10 cellular contexts compared by ENCODE assay signal in the genomic region with DNA sequence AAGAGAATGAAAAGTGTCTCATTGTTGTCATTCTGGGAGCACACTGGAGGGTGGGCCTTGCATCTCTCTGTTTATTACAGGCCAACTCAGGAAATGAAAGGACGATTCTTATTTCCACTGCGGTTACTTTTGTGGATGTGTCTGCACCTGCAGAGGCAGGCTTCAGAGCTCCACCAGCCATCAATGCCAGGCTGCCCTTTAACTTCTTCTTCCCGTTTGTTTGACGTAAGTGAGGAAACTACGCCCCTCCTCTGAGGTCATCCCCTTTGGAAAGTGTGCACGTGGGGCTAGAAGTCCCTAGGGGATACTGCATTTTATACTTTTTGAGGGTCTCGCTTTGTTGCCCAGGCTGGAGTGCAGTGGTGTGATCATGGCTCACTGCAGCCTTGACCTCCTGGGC. TPM values are rescaled to one million over a fixed set of nuclear protein-coding genes. Genes with fewer than 3 reads are reported as not detected.
DNase-seq lines count a peak whose midpoint lies in the region; ATAC-seq and TF ChIP-seq lines count a peak whose summit lies in the region.
"Had no signal": no experiment of that assay in that cellular context is flagged by ENCODE, and none has a peak within 500 bp of the region (broad histone marks: within the 10 kb centered on the region; RNA-seq: fewer than 3 reads in every experiment).

No MANE protein-coding gene starts in this region.

- H3K27me3 Mint-ChIP-seq in naive B cell = no peaks in the 10 kb centered on the region

- no peaks in the 10 kb centered on the region for H3K79me2 ChIP-seq in OCI-LY1 (ENCODE audit: insufficient read depth, low read length)

- H3K4me1 ChIP-seq in OCI-LY1 (ENCODE audit: insufficient read depth, low read length, severe bottlenecking) = peaks cover 77% of the 10 kb centered on the region
- no peaks in the 10 kb centered on the region for H3K4me1 ChIP-seq in upper lobe of left lung

- H4K20me1 ChIP-seq in OCI-LY1 (ENCODE audit: insufficient read depth, low read length) = no peaks in the 10 kb centered on the region

- DNase-seq in naive B cell (peak; percentile 92), NCI-H748 treated with DMSO at 0.1 percent for 48 hours (lab: John Stamatoyannopoulos, UW) (no peak), upper lobe of left lung (no peak), SW 1271 (lab: John Stamatoyannopoulos, UW) (no peak)
- DNase-seq: NCI-H1694 had no signal

- H3K36me3 Mint-ChIP-seq in naive B cell = peaks cover 40 to 60% of the 10 kb centered on the region in 2 donors

- peak overlapping the region; percentile 97 for H3K27ac ChIP-seq in OCI-LY1 (ENCODE audit: low read depth, low read length, poor library complexity, severe bottlenecking)
- H3K27ac ChIP-seq in upper lobe of left lung = no peak overlapping the region

- H2AFZ ChIP-seq in OCI-LY1 (ENCODE audit: low read length) = no peak overlapping the region

- H3K4me2 ChIP-seq in OCI-LY1 (ENCODE audit: low read length) = peak overlapping the region; percentile 47

- H3K9me3 ChIP-seq in OCI-LY1 (ENCODE audit: low read length) = no peaks in the 10 kb centered on the region
- no peaks in the 10 kb centered on the region for H3K9me3 ChIP-seq in upper lobe of left lung

- H3K4me3 Mint-ChIP-seq in naive B cell = peak overlapping the region; percentile 54 to 89 (median 76)
- H3K4me3 Mint-ChIP-seq: nephron had no signal

- no peaks in the 10 kb centered on the region for H3K9me2 ChIP-seq in OCI-LY1 (ENCODE audit: low read depth, low read length)

- 0 out of 2 replicates have a peak, but pooled peaks cover 9% of the 10 kb centered on the region for H3F3A ChIP-seq in OCI-LY1 (ENCODE audit: insufficient read depth, low read length)

- peaks cover 71 to 99% (median 93%) of the 10 kb centered on the region in 3 donors for H3K4me1 Mint-ChIP-seq in naive B cell

- H3K36me3 ChIP-seq in OCI-LY1 (ENCODE audit: insufficient read depth, low read length) (peaks cover 48% of the 10 kb centered on the region), upper lobe of left lung (peaks cover 0 to 51% (median 13%) of the 10 kb centered on the region in 4 donors)

- peak overlapping the region; percentile 97 to 100 (median 99) for H3K27ac Mint-ChIP-seq in naive B cell
- H3K27ac Mint-ChIP-seq: nephron had no signal

- TF ChIP-seq CTCF in OCI-LY1 (IDR thresholded peaks at IDR 0.05; ENCODE audit: low read length) (no peak), upper lobe of left lung (IDR thresholded peaks at IDR 0.05) (no peak)

- H3K9ac ChIP-seq in OCI-LY1 (ENCODE audit: low read length) = no peak overlapping the region; the same call in 1 of the 2 replicates

- no peak for TF ChIP-seq POLR2A in upper lobe of left lung (IDR thresholded peaks at IDR 0.05)

- ATAC-seq in GM18517 (IDR thresholded peaks at IDR 0.05; ENCODE audit: unreplicated experiment) (peak; percentile 61), GM21515 (IDR thresholded peaks at IDR 0.05; ENCODE audit: unreplicated experiment) (peak; percentile 53), naive B cell (ENCODE audit: low read depth in 2 of 2) (peak; percentile 89 to 90), upper lobe of left lung (ENCODE audit: low FRiP score in 2 of 2) (no peak), GM18498 (IDR thresholded peaks at IDR 0.05; ENCODE audit: unreplicated experiment) (no peak)

- H3K9me3 Mint-ChIP-seq in naive B cell = peaks cover 0 to 6% (median 0%) of the 10 kb centered on the region in 7 donors
- H3K9me3 Mint-ChIP-seq: nephron had no signal

- no peak for TF ChIP-seq EP300 in upper lobe of left lung (IDR thresholded peaks at IDR 0.05)

- 55 to 62% methylated on average over 7 of the region's 7 CpGs for WGBS in upper lobe of left lung, 2 donors

- no peak overlapping the region for H3K4me3 ChIP-seq in OCI-LY1 (ENCODE audit: low read depth, low read length, poor library complexity, severe bottlenecking)
- H3K4me3 ChIP-seq in upper lobe of left lung = no peak overlapping the region

- H3K27me3 ChIP-seq in OCI-LY1 (ENCODE audit: insufficient read depth, low read length) (no peaks in the 10 kb centered on the region), upper lobe of left lung (no peaks in the 10 kb centered on the region)

RNA-seq across cellular contexts. Expression of a gene that starts 33.7 kb away (rescaled TPM):
- polyA plus RNA-seq in naive B cell (ENCODE audit: low read depth in 6 of 6) = 100 to 1,000 TPM in 1 of 6 donors, 10 to 100 TPM in 5; 52.8 to 109 (median 84.3) TPM
- 10 to 100 TPM; 21.6 to 50.8 (median 42.6) TPM for total RNA-seq in upper lobe of left lung

RNA-seq across cellular contexts. Expression of a gene that starts 41.2 kb away (rescaled TPM):
- 100 to 1,000 TPM; 654 to 887 (median 845) TPM for polyA plus RNA-seq in naive B cell (ENCODE audit: low read depth in 6 of 6)
- 10 to 100 TPM in 4 of 6 donors, 1 to 10 TPM in 2; 5.8 to 29.2 (median 15.5) TPM for total RNA-seq in upper lobe of left lung

Comparison
In these comparisons a context has a peak if more than half of its experiments do, and no peak if none do; other contexts are left out.
1. ATAC-seq: peak in GM18517 (single experiment), GM21515 (single experiment) and naive B cell (2 of 2); none in upper lobe of left lung (0 of 2) and GM18498 (single experiment).